ENCODE assay signal across 16 cellular contexts in genomic region chr21:17231124-17231523, GRCh38.
"Had no signal": no experiment of that assay in that cellular context is flagged by ENCODE, and none has a peak within 500 bp of the region (broad histone marks: within the 10 kb centered on the region; RNA-seq: fewer than 3 reads in every experiment).

No MANE protein-coding gene starts in this region.

- H3K27me3 ChIP-seq: adrenal gland, gastrocnemius medialis, left lung, ovary, suprapubic skin, upper lobe of left lung had no signal

- ATAC-seq: left lung; stimulated activated naive CD8-positive, alpha-beta T cell treated with anti-CD3 and anti-CD28 coated beads, Interleukin-15, Interleukin-2, amounts not matched to agents 100 U/mL and 50 U/mL, for 24 hours had no signal

- H3K36me3 ChIP-seq: adrenal gland, gastrocnemius medialis, left lung, ovary, suprapubic skin, upper lobe of left lung had no signal

- H3K4me1 ChIP-seq: adrenal gland, gastrocnemius medialis, left lung, suprapubic skin, upper lobe of left lung had no signal

- H3K4me3 ChIP-seq: adrenal gland, coronary artery, gastrocnemius medialis, left lung, ovary, suprapubic skin, upper lobe of left lung had no signal

- H3K9me3 ChIP-seq: adrenal gland, ovary, suprapubic skin had no signal

- H3K27ac ChIP-seq: adrenal gland, coronary artery, gastrocnemius medialis, left lung, ovary, suprapubic skin, upper lobe of left lung had no signal

- DNase-seq: activated B cell treated with CpG ODN at 0.5 μM for 24 hours; activated CD4-positive, alpha-beta T cell treated with anti-CD3 and anti-CD28 coated beads, Interleukin-2, amount 10 ng/mL, durations not matched to agents 7 days and 5 days; activated naive CD4-positive, alpha-beta T cell treated with anti-CD3 and anti-CD28 coated beads, Interleukin-2, amount 50 U/mL, for 16 hours; adrenal gland; effector CD4-positive, alpha-beta T cell; gastrocnemius medialis; islet precursor cell; left lung; mesendoderm; stimulated activated CD4-positive, alpha-beta T cell treated with anti-CD3 and anti-CD28 coated beads, Interleukin-2, amount 100 ng/mL, for 48 hours; stimulated activated CD8-positive, alpha-beta memory T cell treated with anti-CD3 and anti-CD28 coated beads, Interleukin-4, amount 100 ng/mL, for 48 hours; stimulated activated naive CD8-positive, alpha-beta T cell treated with anti-CD3 and anti-CD28 coated beads, Interleukin-15, Interleukin-2, amounts not matched to agents 100 U/mL and 50 U/mL, for 24 hours; upper lobe of left lung had no signal
